ENCODE assay signal across 8 cellular contexts in genomic region chr17:47789611-47790520, GRCh38. TPM values are rescaled to one million over a fixed set of nuclear protein-coding genes. Genes with fewer than 3 reads are reported as not detected.
DNase-seq lines count a peak whose midpoint lies in the region; ATAC-seq and TF ChIP-seq lines count a peak whose summit lies in the region.

No MANE protein-coding gene starts in this region.

- H3K79me2 ChIP-seq in neural cell (replicated peaks; ENCODE audit: insufficient read depth, low read length), result no peaks in the 10 kb centered on the region

- peaks cover 82% of the 10 kb centered on the region for H3K27me3 Mint-ChIP-seq in activated T-cell treated with anti-CD3 and anti-CD28 coated beads, Interleukin-2, amount 50 U/mL, for 24 hours

- ATAC-seq in GM21423 (IDR thresholded peaks at IDR 0.05; ENCODE audit: unreplicated experiment), result no peak

- peaks cover 0 to 9% (median 8%) of the 10 kb centered on the region in 5 donors for H3K4me1 ChIP-seq in subcutaneous abdominal adipose tissue (ENCODE audit: control insufficient read depth in 5 of 5, insufficient read depth in 5 of 5, low read length in 5 of 5)

- H3K4me1 Mint-ChIP-seq in activated T-cell treated with anti-CD3 and anti-CD28 coated beads, Interleukin-2, amount 50 U/mL, for 24 hours (ENCODE audit: low read depth), result peaks cover 8% of the 10 kb centered on the region

- DNase-seq in DMS 273 (lab: John Stamatoyannopoulos, UW; ENCODE audit: unreplicated experiment), result peak; percentile 81
- no peak for DNase-seq in DMS 273 treated with DMSO at 0.1 percent for 48 hours (lab: John Stamatoyannopoulos, UW)
- DNase-seq in NCI-H510A (lab: John Stamatoyannopoulos, UW), result peak; percentile 86
- peak; percentile 78 for DNase-seq in activated T-cell treated with anti-CD3 and anti-CD28 coated beads, Interleukin-2, amount 50 U/mL, for 24 hours
- DNase-seq in fibroblast of peridontal ligament (ENCODE audit: extremely low read depth), result peak; percentile 25

- no peaks in the 10 kb centered on the region for H3F3A ChIP-seq in neural cell (ENCODE audit: insufficient read depth, low read length, poor library complexity, severe bottlenecking)

- H3K27ac Mint-ChIP-seq in activated T-cell treated with anti-CD3 and anti-CD28 coated beads, Interleukin-2, amount 50 U/mL, for 24 hours, result no peak overlapping the region

- H3K36me3 ChIP-seq in neural cell (ENCODE audit: insufficient read depth, low read length), result no peaks in the 10 kb centered on the region
- H3K36me3 ChIP-seq in subcutaneous abdominal adipose tissue (ENCODE audit: control insufficient read depth in 5 of 5, insufficient read depth in 5 of 5, low read length in 5 of 5), result no peaks in the 10 kb centered on the region

- no peaks in the 10 kb centered on the region for H3K36me3 Mint-ChIP-seq in activated T-cell treated with anti-CD3 and anti-CD28 coated beads, Interleukin-2, amount 50 U/mL, for 24 hours (ENCODE audit: low read depth)

- H2AFZ ChIP-seq in neural cell (ENCODE audit: low read depth, low read length), result no peak overlapping the region

- no peak overlapping the region for H3K4me2 ChIP-seq in neural cell (ENCODE audit: low read length)

- H3K9ac ChIP-seq in neural cell (ENCODE audit: low read length) (peak overlapping the region; percentile 50), subcutaneous abdominal adipose tissue (ENCODE audit: low read length in 5 of 5) (peak overlapping the region in 1 of 5 donors; percentile 25)

- no peaks in the 10 kb centered on the region for H3K9me2 ChIP-seq in neural cell (ENCODE audit: insufficient read depth, low read length)

- H3K4me3 ChIP-seq in neural cell (ENCODE audit: low read length) (peak overlapping the region; percentile 71), subcutaneous abdominal adipose tissue (ENCODE audit: low read depth in 1 of 5, low read length in 5 of 5) (peak overlapping the region in 4 of 5 donors; percentile 32 to 57 (median 48))

- TF ChIP-seq RAD21 in neural cell (conservative IDR thresholded peaks at IDR 0.05), result peak; percentile 68

- TF ChIP-seq EP300 in neural cell (conservative IDR thresholded peaks at IDR 0.05; ENCODE audit: poor library complexity, severe bottlenecking), result no peak

- H3K27me3 ChIP-seq in neural cell (ENCODE audit: insufficient read depth, low read depth, low read length) (peaks cover 81% of the 10 kb centered on the region), subcutaneous abdominal adipose tissue (ENCODE audit: control insufficient read depth in 5 of 5, insufficient read depth in 4 of 5, low read length in 5 of 5) (peaks cover 14 to 51% (median 23%) of the 10 kb centered on the region in 5 donors)

- H3K9me3 Mint-ChIP-seq in activated T-cell treated with anti-CD3 and anti-CD28 coated beads, Interleukin-2, amount 50 U/mL, for 24 hours, result no peaks in the 10 kb centered on the region

- TF ChIP-seq CTCF in neural cell (IDR thresholded peaks at IDR 0.05; ENCODE audit: poor library complexity, severe bottlenecking), result peak; percentile 68

- no peaks in the 10 kb centered on the region for H4K20me1 ChIP-seq in neural cell (ENCODE audit: insufficient read depth)

- H3K27ac ChIP-seq in neural cell (ENCODE audit: low read length) (no peak overlapping the region), subcutaneous abdominal adipose tissue (ENCODE audit: low read depth, low read length) (no peak overlapping the region)

- H3K9me3 ChIP-seq in neural cell (ENCODE audit: low read length), result no peaks in the 10 kb centered on the region
- no peaks in the 10 kb centered on the region for H3K9me3 ChIP-seq in subcutaneous abdominal adipose tissue (ENCODE audit: control insufficient read depth in 5 of 5, low read length in 5 of 5)

- H3K4me3 Mint-ChIP-seq in activated T-cell treated with anti-CD3 and anti-CD28 coated beads, Interleukin-2, amount 50 U/mL, for 24 hours, result peak overlapping the region; percentile 71

TF ChIP-seq in neural cell, 6 proteins besides CTCF, POLR2A, EP300 and RAD21:
- TF ChIP-seq POLR2AphosphoS5 (IDR thresholded peaks at IDR 0.05) (no peak), SMC3 (conservative IDR thresholded peaks at IDR 0.05; ENCODE audit: poor library complexity) (peak; percentile 65), MXI1 (conservative IDR thresholded peaks at IDR 0.05; ENCODE audit: poor library complexity, severe bottlenecking) (peak; percentile 58)
- TF ChIP-seq, protein P1, sequence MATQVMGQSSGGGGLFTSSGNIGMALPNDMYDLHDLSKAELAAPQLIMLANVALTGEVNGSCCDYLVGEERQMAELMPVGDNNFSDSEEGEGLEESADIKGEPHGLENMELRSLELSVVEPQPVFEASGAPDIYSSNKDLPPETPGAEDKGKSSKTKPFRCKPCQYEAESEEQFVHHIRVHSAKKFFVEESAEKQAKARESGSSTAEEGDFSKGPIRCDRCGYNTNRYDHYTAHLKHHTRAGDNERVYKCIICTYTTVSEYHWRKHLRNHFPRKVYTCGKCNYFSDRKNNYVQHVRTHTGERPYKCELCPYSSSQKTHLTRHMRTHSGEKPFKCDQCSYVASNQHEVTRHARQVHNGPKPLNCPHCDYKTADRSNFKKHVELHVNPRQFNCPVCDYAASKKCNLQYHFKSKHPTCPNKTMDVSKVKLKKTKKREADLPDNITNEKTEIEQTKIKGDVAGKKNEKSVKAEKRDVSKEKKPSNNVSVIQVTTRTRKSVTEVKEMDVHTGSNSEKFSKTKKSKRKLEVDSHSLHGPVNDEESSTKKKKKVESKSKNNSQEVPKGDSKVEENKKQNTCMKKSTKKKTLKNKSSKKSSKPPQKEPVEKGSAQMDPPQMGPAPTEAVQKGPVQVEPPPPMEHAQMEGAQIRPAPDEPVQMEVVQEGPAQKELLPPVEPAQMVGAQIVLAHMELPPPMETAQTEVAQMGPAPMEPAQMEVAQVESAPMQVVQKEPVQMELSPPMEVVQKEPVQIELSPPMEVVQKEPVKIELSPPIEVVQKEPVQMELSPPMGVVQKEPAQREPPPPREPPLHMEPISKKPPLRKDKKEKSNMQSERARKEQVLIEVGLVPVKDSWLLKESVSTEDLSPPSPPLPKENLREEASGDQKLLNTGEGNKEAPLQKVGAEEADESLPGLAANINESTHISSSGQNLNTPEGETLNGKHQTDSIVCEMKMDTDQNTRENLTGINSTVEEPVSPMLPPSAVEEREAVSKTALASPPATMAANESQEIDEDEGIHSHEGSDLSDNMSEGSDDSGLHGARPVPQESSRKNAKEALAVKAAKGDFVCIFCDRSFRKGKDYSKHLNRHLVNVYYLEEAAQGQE (IDR thresholded peaks at IDR 0.05; ENCODE audit: borderline replicate concordance), result no peak

RNA-seq across cellular contexts. Expression of gene OSBPL7, which starts 31.7 kb away (rescaled TPM):
- polyA plus RNA-seq in neural cell, result 10.0 and 11.4 TPM in 2 replicates
- polyA minus RNA-seq in neural cell, result 10.4 and 13.1 TPM in 2 replicates

RNA-seq across cellular contexts. Expression of gene MRPL10, which starts 41.5 kb away (rescaled TPM):
- 33.8 and 34.2 TPM in 2 replicates for polyA plus RNA-seq in neural cell
- polyA minus RNA-seq in neural cell, result 20.0 and 24.3 TPM in 2 replicates

RNA-seq across cellular contexts. Expression of gene LRRC46, which starts 41.6 kb away (rescaled TPM):
- polyA plus RNA-seq in neural cell, result 0.12 and 0.56 TPM in 2 replicates
- polyA minus RNA-seq in neural cell, result not detected in 2 replicates

RNA-seq across cellular contexts. Expression of gene SCRN2, which starts 51.2 kb away (rescaled TPM):
- polyA plus RNA-seq in neural cell, result 94.0 and 104 TPM in 2 replicates
- 35.3 and 36.0 TPM in 2 replicates for polyA minus RNA-seq in neural cell

RNA-seq across cellular contexts. Expression of gene TBX21, which starts 56.8 kb away (rescaled TPM):
- polyA plus RNA-seq in neural cell, result not detected in 2 replicates
- not detected in 2 replicates for polyA minus RNA-seq in neural cell
